ENCODE assay signal across 1 cellular context in the genomic region with DNA sequence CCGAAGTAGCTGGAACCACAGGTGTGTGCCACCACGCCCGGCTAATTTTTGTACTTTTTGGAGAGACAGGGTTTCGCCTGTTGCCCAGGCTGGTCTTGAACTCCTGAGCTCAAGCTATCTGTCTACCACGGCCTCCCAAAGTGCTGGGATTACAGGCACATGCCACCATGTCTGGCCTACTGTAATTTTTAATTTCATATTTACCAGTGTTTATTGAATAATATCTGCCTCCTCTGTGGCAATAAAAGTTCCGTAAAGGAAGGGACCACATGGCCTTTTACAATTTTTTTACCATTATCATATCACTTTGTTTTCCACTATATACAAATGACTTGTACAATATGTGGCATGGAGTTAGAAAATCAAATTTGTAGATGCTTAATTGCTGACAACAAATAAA.
TF ChIP-seq lines count a peak whose summit lies in the region.

No MANE protein-coding gene starts in this region.

TF ChIP-seq in HepG2, 621 proteins besides CTCF, POLR2A, EP300 and RAD21 (continues in another document):
- TF ChIP-seq ZNF790 (CRISPR knock-in tag; IDR thresholded peaks at IDR 0.05; ENCODE audit: borderline replicate concordance) (no peak), XRCC5 (optimal IDR thresholded peaks at IDR 0.05; ENCODE audit: low read length) (no peak), ZNF749 (CRISPR knock-in tag; IDR thresholded peaks at IDR 0.05; ENCODE audit: borderline replicate concordance) (no peak), ZNF562 (CRISPR knock-in tag; IDR thresholded peaks at IDR 0.05; ENCODE audit: borderline replicate concordance) (no peak), ZSCAN12 (CRISPR knock-in tag; IDR thresholded peaks at IDR 0.05) (0 out of 2 replicates have a peak, but pooled peaks have one; percentile 60), ZNF792 (CRISPR knock-in tag; IDR thresholded peaks at IDR 0.05) (no peak), SYNCRIP (IDR thresholded peaks at IDR 0.05; ENCODE audit: insufficient read depth, low read depth, low read length) (no peak), ZNF354B (CRISPR knock-in tag; IDR thresholded peaks at IDR 0.05) (no peak), ZNF788 (CRISPR knock-in tag; IDR thresholded peaks at IDR 0.05; ENCODE audit: borderline replicate concordance) (no peak), ZNF138 (CRISPR knock-in tag; IDR thresholded peaks at IDR 0.05; ENCODE audit: low read depth) (no peak; the same call in 1 of the 2 replicates), AHDC1 (CRISPR knock-in tag; IDR thresholded peaks at IDR 0.05; ENCODE audit: borderline replicate concordance) (0 out of 2 replicates have a peak, but pooled peaks have one; percentile 2), MIER2 (CRISPR knock-in tag; IDR thresholded peaks at IDR 0.05) (no peak), MAZ (IDR thresholded peaks at IDR 0.05; ENCODE audit: borderline replicate concordance, low read depth, low read length) (no peak), MAZ (CRISPR knock-in tag; IDR thresholded peaks at IDR 0.05; ENCODE audit: low read depth) (no peak), ZIK1 (CRISPR knock-in tag; IDR thresholded peaks at IDR 0.05; ENCODE audit: borderline replicate concordance, low read depth) (no peak), ZNF44 (CRISPR knock-in tag; IDR thresholded peaks at IDR 0.05) (no peak), ZNF652 (CRISPR knock-in tag; IDR thresholded peaks at IDR 0.05; ENCODE audit: borderline replicate concordance, low read depth) (no peak), HOXA9 (CRISPR knock-in tag; IDR thresholded peaks at IDR 0.05; ENCODE audit: borderline replicate concordance) (no peak), ZNF670 (CRISPR knock-in tag; IDR thresholded peaks at IDR 0.05; ENCODE audit: borderline replicate concordance) (no peak), FOXA1 (IDR thresholded peaks at IDR 0.05) (no peak), FOXA1 (CRISPR knock-in tag; IDR thresholded peaks at IDR 0.05) (no peak), PAX8 (CRISPR knock-in tag; IDR thresholded peaks at IDR 0.05; ENCODE audit: borderline replicate concordance) (no peak), ZNF253 (CRISPR knock-in tag; IDR thresholded peaks at IDR 0.05; ENCODE audit: borderline replicate concordance) (no peak), SMC3 (IDR thresholded peaks at IDR 0.05; ENCODE audit: low read length) (no peak), ZNF547 (CRISPR knock-in tag; IDR thresholded peaks at IDR 0.05) (no peak), IKZF1 (IDR thresholded peaks at IDR 0.05) (no peak), TGIF2 (CRISPR knock-in tag; IDR thresholded peaks at IDR 0.05) (no peak)
- TF ChIP-seq, protein P1, sequence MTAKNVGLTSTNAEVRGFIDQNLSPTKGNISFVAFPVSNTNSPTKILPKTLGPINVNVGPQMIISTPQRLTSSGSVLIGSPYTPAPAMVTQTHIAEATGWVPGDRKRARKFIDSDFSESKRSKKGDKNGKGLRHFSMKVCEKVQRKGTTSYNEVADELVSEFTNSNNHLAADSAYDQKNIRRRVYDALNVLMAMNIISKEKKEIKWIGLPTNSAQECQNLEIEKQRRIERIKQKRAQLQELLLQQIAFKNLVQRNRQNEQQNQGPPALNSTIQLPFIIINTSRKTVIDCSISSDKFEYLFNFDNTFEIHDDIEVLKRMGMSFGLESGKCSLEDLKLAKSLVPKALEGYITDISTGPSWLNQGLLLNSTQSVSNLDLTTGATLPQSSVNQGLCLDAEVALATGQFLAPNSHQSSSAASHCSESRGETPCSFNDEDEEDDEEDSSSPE (CRISPR knock-in tag; IDR thresholded peaks at IDR 0.05) = no peak
- TF ChIP-seq, protein P2, sequence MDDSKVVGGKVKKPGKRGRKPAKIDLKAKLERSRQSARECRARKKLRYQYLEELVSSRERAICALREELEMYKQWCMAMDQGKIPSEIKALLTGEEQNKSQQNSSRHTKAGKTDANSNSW (CRISPR knock-in tag; IDR thresholded peaks at IDR 0.05; ENCODE audit: borderline replicate concordance) = no peak
- TF ChIP-seq, protein P3, sequence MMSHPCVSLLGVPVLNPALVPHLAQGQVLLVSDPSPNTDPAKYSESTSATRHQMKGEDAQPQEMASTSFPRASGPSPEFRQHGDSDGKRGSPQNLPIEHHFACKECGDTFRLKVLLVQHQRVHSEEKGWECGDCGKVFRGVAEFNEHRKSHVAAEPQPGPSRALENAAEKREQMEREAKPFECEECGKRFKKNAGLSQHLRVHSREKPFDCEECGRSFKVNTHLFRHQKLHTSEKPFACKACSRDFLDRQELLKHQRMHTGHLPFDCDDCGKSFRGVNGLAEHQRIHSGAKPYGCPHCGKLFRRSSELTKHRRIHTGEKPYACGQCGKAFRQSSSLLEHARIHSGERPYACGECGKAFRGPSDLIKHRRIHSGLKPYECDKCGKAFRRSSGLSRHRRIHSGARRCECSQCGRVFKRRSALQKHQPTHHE (CRISPR knock-in tag; IDR thresholded peaks at IDR 0.05; ENCODE audit: borderline replicate concordance) = no peak
- TF ChIP-seq, protein P4, sequence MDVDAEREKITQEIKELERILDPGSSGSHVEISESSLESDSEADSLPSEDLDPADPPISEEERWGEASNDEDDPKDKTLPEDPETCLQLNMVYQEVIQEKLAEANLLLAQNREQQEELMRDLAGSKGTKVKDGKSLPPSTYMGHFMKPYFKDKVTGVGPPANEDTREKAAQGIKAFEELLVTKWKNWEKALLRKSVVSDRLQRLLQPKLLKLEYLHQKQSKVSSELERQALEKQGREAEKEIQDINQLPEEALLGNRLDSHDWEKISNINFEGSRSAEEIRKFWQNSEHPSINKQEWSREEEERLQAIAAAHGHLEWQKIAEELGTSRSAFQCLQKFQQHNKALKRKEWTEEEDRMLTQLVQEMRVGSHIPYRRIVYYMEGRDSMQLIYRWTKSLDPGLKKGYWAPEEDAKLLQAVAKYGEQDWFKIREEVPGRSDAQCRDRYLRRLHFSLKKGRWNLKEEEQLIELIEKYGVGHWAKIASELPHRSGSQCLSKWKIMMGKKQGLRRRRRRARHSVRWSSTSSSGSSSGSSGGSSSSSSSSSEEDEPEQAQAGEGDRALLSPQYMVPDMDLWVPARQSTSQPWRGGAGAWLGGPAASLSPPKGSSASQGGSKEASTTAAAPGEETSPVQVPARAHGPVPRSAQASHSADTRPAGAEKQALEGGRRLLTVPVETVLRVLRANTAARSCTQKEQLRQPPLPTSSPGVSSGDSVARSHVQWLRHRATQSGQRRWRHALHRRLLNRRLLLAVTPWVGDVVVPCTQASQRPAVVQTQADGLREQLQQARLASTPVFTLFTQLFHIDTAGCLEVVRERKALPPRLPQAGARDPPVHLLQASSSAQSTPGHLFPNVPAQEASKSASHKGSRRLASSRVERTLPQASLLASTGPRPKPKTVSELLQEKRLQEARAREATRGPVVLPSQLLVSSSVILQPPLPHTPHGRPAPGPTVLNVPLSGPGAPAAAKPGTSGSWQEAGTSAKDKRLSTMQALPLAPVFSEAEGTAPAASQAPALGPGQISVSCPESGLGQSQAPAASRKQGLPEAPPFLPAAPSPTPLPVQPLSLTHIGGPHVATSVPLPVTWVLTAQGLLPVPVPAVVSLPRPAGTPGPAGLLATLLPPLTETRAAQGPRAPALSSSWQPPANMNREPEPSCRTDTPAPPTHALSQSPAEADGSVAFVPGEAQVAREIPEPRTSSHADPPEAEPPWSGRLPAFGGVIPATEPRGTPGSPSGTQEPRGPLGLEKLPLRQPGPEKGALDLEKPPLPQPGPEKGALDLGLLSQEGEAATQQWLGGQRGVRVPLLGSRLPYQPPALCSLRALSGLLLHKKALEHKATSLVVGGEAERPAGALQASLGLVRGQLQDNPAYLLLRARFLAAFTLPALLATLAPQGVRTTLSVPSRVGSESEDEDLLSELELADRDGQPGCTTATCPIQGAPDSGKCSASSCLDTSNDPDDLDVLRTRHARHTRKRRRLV (CRISPR knock-in tag; IDR thresholded peaks at IDR 0.05) = no peak
- TF ChIP-seq, protein P5, sequence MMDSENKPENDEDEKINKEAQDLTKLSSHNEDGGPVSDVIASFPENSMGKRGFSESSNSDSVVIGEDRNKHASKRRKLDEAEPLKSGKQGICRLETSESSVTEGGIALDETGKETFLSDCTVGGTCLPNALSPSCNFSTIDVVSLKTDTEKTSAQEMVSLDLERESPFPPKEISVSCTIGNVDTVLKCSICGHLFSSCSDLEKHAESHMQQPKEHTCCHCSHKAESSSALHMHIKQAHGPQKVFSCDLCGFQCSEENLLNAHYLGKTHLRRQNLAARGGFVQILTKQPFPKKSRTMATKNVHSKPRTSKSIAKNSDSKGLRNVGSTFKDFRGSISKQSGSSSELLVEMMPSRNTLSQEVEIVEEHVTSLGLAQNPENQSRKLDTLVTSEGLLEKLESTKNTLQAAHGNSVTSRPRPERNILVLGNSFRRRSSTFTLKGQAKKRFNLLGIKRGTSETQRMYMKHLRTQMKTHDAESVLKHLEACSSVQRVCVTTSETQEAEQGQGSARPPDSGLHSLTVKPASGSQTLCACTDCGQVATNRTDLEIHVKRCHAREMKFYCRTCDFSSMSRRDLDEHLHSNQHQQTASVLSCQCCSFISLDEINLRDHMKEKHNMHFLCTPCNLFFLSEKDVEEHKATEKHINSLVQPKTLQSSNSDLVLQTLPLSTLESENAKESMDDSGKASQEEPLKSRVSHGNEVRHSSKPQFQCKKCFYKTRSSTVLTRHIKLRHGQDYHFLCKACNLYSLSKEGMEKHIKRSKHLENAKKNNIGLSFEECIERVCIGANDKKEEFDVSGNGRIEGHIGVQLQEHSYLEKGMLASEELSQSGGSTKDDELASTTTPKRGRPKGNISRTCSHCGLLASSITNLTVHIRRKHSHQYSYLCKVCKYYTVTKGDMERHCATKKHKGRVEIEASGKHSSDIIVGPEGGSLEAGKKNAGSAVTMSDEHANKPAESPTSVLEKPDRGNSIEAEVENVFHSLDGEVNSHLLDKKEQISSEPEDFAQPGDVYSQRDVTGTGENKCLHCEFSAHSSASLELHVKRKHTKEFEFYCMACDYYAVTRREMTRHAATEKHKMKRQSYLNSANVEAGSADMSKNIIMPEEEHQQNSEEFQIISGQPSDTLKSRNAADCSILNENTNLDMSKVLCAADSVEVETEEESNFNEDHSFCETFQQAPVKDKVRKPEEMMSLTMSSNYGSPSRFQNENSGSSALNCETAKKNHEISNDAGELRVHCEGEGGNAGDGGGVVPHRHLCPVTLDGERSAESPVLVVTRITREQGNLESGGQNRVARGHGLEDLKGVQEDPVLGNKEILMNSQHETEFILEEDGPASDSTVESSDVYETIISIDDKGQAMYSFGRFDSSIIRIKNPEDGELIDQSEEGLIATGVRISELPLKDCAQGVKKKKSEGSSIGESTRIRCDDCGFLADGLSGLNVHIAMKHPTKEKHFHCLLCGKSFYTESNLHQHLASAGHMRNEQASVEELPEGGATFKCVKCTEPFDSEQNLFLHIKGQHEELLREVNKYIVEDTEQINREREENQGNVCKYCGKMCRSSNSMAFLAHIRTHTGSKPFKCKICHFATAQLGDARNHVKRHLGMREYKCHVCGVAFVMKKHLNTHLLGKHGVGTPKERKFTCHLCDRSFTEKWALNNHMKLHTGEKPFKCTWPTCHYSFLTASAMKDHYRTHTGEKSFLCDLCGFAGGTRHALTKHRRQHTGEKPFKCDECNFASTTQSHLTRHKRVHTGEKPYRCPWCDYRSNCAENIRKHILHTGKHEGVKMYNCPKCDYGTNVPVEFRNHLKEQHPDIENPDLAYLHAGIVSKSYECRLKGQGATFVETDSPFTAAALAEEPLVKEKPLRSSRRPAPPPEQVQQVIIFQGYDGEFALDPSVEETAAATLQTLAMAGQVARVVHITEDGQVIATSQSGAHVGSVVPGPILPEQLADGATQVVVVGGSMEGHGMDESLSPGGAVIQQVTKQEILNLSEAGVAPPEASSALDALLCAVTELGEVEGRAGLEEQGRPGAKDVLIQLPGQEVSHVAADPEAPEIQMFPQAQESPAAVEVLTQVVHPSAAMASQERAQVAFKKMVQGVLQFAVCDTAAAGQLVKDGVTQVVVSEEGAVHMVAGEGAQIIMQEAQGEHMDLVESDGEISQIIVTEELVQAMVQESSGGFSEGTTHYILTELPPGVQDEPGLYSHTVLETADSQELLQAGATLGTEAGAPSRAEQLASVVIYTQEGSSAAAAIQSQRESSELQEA (CRISPR knock-in tag; IDR thresholded peaks at IDR 0.05; ENCODE audit: not compliant biosample characterization) = no peak
- TF ChIP-seq, protein P6, sequence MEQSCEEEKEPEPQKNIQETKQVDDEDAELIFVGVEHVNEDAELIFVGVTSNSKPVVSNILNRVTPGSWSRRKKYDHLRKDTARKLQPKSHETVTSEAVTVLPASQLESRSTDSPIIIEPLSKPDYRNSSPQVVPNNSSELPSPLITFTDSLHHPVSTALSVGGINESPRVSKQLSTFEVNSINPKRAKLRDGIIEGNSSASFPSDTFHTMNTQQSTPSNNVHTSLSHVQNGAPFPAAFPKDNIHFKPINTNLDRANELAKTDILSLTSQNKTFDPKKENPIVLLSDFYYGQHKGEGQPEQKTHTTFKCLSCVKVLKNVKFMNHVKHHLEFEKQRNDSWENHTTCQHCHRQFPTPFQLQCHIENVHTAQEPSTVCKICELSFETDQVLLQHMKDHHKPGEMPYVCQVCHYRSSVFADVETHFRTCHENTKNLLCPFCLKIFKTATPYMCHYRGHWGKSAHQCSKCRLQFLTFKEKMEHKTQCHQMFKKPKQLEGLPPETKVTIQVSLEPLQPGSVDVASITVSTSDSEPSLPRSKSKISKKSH (CRISPR knock-in tag; IDR thresholded peaks at IDR 0.05; ENCODE audit: borderline replicate concordance) = no peak
